26 cellular contexts compared by ENCODE assay signal in genomic region chr5:139451176-139451575, GRCh38. TPM values are rescaled to one million over a fixed set of nuclear protein-coding genes. Genes with fewer than 3 reads are reported as not detected.
"Had no signal": no experiment of that assay in that cellular context is flagged by ENCODE, and none has a peak within 500 bp of the region (broad histone marks: within the 10 kb centered on the region; RNA-seq: fewer than 3 reads in every experiment).

No MANE protein-coding gene starts in this region.

- H3K9me3 ChIP-seq: adrenal gland, breast epithelium, MG63 had no signal

- H3K4me1 ChIP-seq: adrenal gland, breast epithelium had no signal

- DNase-seq: activated CD4-positive, alpha-beta T cell treated with anti-CD3 and anti-CD28 coated beads for 36 hours; activated CD4-positive, alpha-beta T cell treated with anti-CD3 and anti-CD28 coated beads, Interleukin-2, amount 50 U/mL, for 1 hour; activated naive CD4-positive, alpha-beta T cell treated with anti-CD3 and anti-CD28 coated beads, Interleukin-2, amount 50 U/mL, for 16 hours; activated naive CD8-positive, alpha-beta T cell treated with anti-CD3 and anti-CD28 coated beads, Interleukin-2, amount 10 ng/mL, durations not matched to agents 7 days and 5 days; adrenal gland; anterior cingulate cortex; caudate nucleus; MG63; MV-4-11; NCI-H1092 treated with DMSO at 0.1 percent for 48 hours; NCI-H1417 treated with DMSO at 0.1 percent for 48 hours; NCI-H1694; NCI-H2029 treated with DMSO at 0.1 percent for 48 hours; NCI-H345; NCI-H510A; NCI-H69; NK-92 treated with Interleukin-12 subunit alpha and Interleukin-12 subunit beta, amount 100 ng/mL, for 24 hours; OCI-M1; RPMI8226; T-helper 1 cell; WERI-Rb-1 had no signal

- H3K27ac ChIP-seq: adrenal gland, breast epithelium, SK-N-MC, WERI-Rb-1 had no signal

- H3K36me3 ChIP-seq: adrenal gland, breast epithelium, MG63, WERI-Rb-1 had no signal

- H3K27me3 ChIP-seq: adrenal gland, breast epithelium, MG63 had no signal

- ATAC-seq: activated CD4-positive, alpha-beta T cell treated with anti-CD3 and anti-CD28 coated beads for 36 hours; Panc1; Right ventricle myocardium inferior had no signal

- H3K4me3 ChIP-seq: adrenal gland, breast epithelium, MG63, SK-N-MC had no signal

RNA-seq across cellular contexts. Expression of gene ECSCR, which starts 11.4 kb away (rescaled TPM):
- total RNA-seq: activated naive CD8-positive, alpha-beta T cell treated with anti-CD3 and anti-CD28 coated beads, Interleukin-2, amount 10 ng/mL, durations not matched to agents 7 days and 5 days had no signal

RNA-seq across cellular contexts. Expression of gene SMIM33, which starts 19.6 kb away (rescaled TPM):
- total RNA-seq: adrenal gland, breast epithelium, cerebellum, Right ventricle myocardium inferior had no signal
- polyA plus RNA-seq: adrenal gland had no signal
